In genomic region chr1:17149771-17150170, GRCh38 we compare ENCODE assay signal across 14 cellular contexts. TPM values are rescaled to one million over a fixed set of nuclear protein-coding genes. Genes with fewer than 3 reads are reported as not detected.
A peak's percentile ranks its signal among the peaks of the same experiment; 100 is the strongest.
DNase-seq lines count a peak whose midpoint lies in the region; ATAC-seq and TF ChIP-seq lines count a peak whose summit lies in the region.
"Had no signal": no experiment of that assay in that cellular context is flagged by ENCODE, and none has a peak within 500 bp of the region (broad histone marks: within the 10 kb centered on the region; RNA-seq: fewer than 3 reads in every experiment).

No MANE protein-coding gene starts in this region.

- peak; percentile 58; the same call in 1 of the 2 replicates for ATAC-seq in WTC11
- ATAC-seq in esophagus mucosa: peak; percentile 78
- ATAC-seq in HG02884 (IDR thresholded peaks at IDR 0.05; ENCODE audit: unreplicated experiment): no peak
- ATAC-seq in HG02642 (IDR thresholded peaks at IDR 0.05; ENCODE audit: poor library complexity, unreplicated experiment): no peak
- no peak for ATAC-seq in HG02759 (IDR thresholded peaks at IDR 0.05; ENCODE audit: unreplicated experiment)
- ATAC-seq: A549; CD8-positive, alpha-beta T cell had no signal

- no peak overlapping the region for H3K27ac ChIP-seq in Peyer's patch
- H3K27ac ChIP-seq: A549 had no signal

- no peak for DNase-seq in HEK293T (ENCODE audit: extremely low spot score)
- DNase-seq in WTC11 (ENCODE audit: low spot score): no peak
- no peak for DNase-seq in Peyer's patch
- DNase-seq: CD8-positive, alpha-beta T cell; DMS53; GF-D8; H9; KBM-7 had no signal

- H3K4me3 ChIP-seq in Peyer's patch: no peak overlapping the region
- H3K4me3 ChIP-seq: A549 had no signal

- no peak overlapping the region for H3K4me3 Mint-ChIP-seq in WTC11
- H3K4me3 Mint-ChIP-seq: CD8-positive, alpha-beta T cell; H9 had no signal

- no peak for TF ChIP-seq POLR2A in Peyer's patch (IDR thresholded peaks at IDR 0.05)

- POLR2A ChIA-PET in HEK293T (lab: Yijun Ruan, JAX) (no interaction called here), WTC11 (lab: Charles Lee) (no interaction called here)

- H3K4me1 ChIP-seq in Peyer's patch: no peaks in the 10 kb centered on the region
- H3K4me1 ChIP-seq: A549 had no signal

- CTCF ChIA-PET in HEK293T (lab: Yijun Ruan, JAX): no interaction called here
- CTCF ChIA-PET in WTC11 (lab: Charles Lee): interaction anchor here (0.6 to 1.5 kb wide), 3 partner anchors 12 to 124 kb away, joined by 3 to 6 read pairs (median 4); no protein-coding TSS in a partner anchor

- no peak for TF ChIP-seq CTCF in WTC11 (IDR thresholded peaks at IDR 0.05)
- no peak for TF ChIP-seq CTCF in Peyer's patch (IDR thresholded peaks at IDR 0.05)

- peaks cover 35% of the 10 kb centered on the region for H3K9me3 Mint-ChIP-seq in WTC11

- peaks cover 30% of the 10 kb centered on the region for H3K27me3 Mint-ChIP-seq in WTC11 (ENCODE audit: low read depth)

- peaks cover 27% of the 10 kb centered on the region for H3K36me3 Mint-ChIP-seq in WTC11
- H3K36me3 Mint-ChIP-seq: CD14-positive monocyte; CD8-positive, alpha-beta T cell had no signal

- H3K9me3 ChIP-seq in Peyer's patch: peaks cover 0 to 17% (median 1%) of the 10 kb centered on the region in 4 donors

- no peaks in the 10 kb centered on the region for H3K36me3 ChIP-seq in Peyer's patch

- H3K4me1 Mint-ChIP-seq in WTC11: no peaks in the 10 kb centered on the region

- H3K27me3 ChIP-seq in Peyer's patch: peaks cover 0 to 6% of the 10 kb centered on the region in 2 donors

- no peak overlapping the region for H3K27ac Mint-ChIP-seq in WTC11
- H3K27ac Mint-ChIP-seq: CD14-positive monocyte; CD8-positive, alpha-beta T cell; H9 had no signal

TF ChIP-seq in HEK293T, 16 proteins besides CTCF, POLR2A, EP300 and RAD21:
- no peak for TF ChIP-seq TARDBP (IDR thresholded peaks at IDR 0.05)
- TF ChIP-seq ELF4 (IDR thresholded peaks at IDR 0.05): 0 out of 2 replicates have a peak, but pooled peaks have one; percentile 28

TF ChIP-seq in WTC11, 78 proteins besides CTCF, POLR2A, EP300 and RAD21:
- TF ChIP-seq OVOL2 (CRISPR knock-in tag; IDR thresholded peaks at IDR 0.05; ENCODE audit: borderline replicate concordance) (no peak), ZNF512 (CRISPR knock-in tag; IDR thresholded peaks at IDR 0.05; ENCODE audit: borderline replicate concordance) (no peak), IRF1 (CRISPR knock-in tag; IDR thresholded peaks at IDR 0.05) (no peak), FOXP1 (CRISPR knock-in tag; IDR thresholded peaks at IDR 0.05; ENCODE audit: borderline replicate concordance) (no peak), FOXJ3 (CRISPR knock-in tag; IDR thresholded peaks at IDR 0.05; ENCODE audit: borderline replicate concordance) (no peak), NR2C2 (CRISPR knock-in tag; IDR thresholded peaks at IDR 0.05) (no peak), HMGA2 (CRISPR knock-in tag; IDR thresholded peaks at IDR 0.05) (no peak), GRHL2 (CRISPR knock-in tag; IDR thresholded peaks at IDR 0.05; ENCODE audit: insufficient replicate concordance, severe bottlenecking) (no peak), FOXP4 (CRISPR knock-in tag; IDR thresholded peaks at IDR 0.05) (no peak), CDX4 (CRISPR knock-in tag; IDR thresholded peaks at IDR 0.05; ENCODE audit: borderline replicate concordance) (no peak), ATF6 (CRISPR knock-in tag; IDR thresholded peaks at IDR 0.05) (no peak)

RNA-seq across cellular contexts. Expression of gene PADI2, which starts 30.5 kb away (rescaled TPM):
- total RNA-seq in WTC11 (2021) (3.8 to 5.1 TPM (median 4.4 TPM) in 3 replicates), esophagus mucosa (0.92 TPM), Peyer's patch (100 to 1,000 TPM in 1 of 4 donors, 10 to 100 TPM in 3; 29.7 to 191 (median 57.9) TPM)
- total RNA-seq: CD8-positive, alpha-beta T cell had no signal

RNA-seq across cellular contexts. Expression of gene PADI1, which starts 55.2 kb away (rescaled TPM):
- total RNA-seq in WTC11 (2021): 0.15 to 0.57 TPM (median 0.18 TPM) in 3 replicates
- total RNA-seq in esophagus mucosa: 40.0 TPM
- total RNA-seq in Peyer's patch: not detected
- total RNA-seq: CD8-positive, alpha-beta T cell had no signal

Comparison
In these comparisons a context has a peak if more than half of its experiments do, and no peak if none do; other contexts are left out.
1. ATAC-seq: peak in WTC11 (single experiment) and esophagus mucosa (single experiment); none in HG02884 (single experiment), HG02642 (single experiment) and HG02759 (single experiment).
2. RNA of gene PADI1, which starts 55.2 kb away (total RNA-seq): 40.0 TPM in esophagus mucosa (single experiment); 0.15 to 0.57 TPM in WTC11 and not detected in Peyer's patch; every median in the first group is over 10 times any median in the second.